ENCODE assay signal across 1 cellular context in the genomic region with DNA sequence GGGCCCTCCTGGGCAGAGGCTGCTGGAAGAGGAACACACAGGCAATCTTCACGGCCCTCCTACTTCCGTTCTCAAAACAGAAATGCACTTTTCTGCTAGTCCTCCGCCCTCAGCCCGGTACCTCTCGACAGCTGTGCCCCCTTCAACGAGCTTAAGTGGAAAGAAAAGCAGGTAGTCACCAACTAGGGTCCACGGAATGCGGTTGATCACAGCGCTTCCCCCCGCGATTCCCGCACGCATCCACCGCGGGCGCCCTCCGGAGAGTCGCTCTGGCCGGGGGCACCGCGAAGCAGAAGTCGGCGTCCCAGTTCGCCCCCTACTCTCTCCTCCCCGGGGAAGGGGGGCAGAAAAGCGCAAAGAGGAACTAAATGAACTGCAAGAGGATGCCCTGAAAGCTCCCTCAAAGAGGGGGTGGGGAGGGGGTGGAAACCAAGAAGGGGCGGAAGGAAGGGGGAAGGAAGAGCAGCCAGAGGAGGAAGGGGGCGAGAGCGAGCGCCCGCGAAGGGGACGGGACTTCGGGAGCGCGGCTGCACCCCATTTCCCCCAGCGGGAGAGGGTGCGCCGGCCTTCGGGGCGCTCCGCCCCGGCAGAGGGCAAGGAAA.
A peak's percentile ranks its signal among the peaks of the same experiment; 100 is the strongest.
TF ChIP-seq lines count a peak whose summit lies in the region.

No MANE protein-coding gene starts in this region.

TF ChIP-seq in K562, 482 proteins besides CTCF, POLR2A, EP300 and RAD21 (continued from another document and continues in another):
- TF ChIP-seq, protein P1, sequence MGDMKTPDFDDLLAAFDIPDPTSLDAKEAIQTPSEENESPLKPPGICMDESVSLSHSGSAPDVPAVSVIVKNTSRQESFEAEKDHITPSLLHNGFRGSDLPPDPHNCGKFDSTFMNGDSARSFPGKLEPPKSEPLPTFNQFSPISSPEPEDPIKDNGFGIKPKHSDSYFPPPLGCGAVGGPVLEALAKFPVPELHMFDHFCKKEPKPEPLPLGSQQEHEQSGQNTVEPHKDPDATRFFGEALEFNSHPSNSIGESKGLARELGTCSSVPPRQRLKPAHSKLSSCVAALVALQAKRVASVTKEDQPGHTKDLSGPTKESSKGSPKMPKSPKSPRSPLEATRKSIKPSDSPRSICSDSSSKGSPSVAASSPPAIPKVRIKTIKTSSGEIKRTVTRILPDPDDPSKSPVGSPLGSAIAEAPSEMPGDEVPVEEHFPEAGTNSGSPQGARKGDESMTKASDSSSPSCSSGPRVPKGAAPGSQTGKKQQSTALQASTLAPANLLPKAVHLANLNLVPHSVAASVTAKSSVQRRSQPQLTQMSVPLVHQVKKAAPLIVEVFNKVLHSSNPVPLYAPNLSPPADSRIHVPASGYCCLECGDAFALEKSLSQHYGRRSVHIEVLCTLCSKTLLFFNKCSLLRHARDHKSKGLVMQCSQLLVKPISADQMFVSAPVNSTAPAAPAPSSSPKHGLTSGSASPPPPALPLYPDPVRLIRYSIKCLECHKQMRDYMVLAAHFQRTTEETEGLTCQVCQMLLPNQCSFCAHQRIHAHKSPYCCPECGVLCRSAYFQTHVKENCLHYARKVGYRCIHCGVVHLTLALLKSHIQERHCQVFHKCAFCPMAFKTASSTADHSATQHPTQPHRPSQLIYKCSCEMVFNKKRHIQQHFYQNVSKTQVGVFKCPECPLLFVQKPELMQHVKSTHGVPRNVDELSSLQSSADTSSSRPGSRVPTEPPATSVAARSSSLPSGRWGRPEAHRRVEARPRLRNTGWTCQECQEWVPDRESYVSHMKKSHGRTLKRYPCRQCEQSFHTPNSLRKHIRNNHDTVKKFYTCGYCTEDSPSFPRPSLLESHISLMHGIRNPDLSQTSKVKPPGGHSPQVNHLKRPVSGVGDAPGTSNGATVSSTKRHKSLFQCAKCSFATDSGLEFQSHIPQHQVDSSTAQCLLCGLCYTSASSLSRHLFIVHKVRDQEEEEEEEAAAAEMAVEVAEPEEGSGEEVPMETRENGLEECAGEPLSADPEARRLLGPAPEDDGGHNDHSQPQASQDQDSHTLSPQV (IDR thresholded peaks at IDR 0.05): no peak
- TF ChIP-seq TEAD1 (CRISPR knock-in tag; IDR thresholded peaks at IDR 0.05) (no peak; a peak in 1 of 4 replicates), ZC3H8 (IDR thresholded peaks at IDR 0.05) (no peak), PML (IDR thresholded peaks at IDR 0.05; ENCODE audit: low read length) (no peak), MECOM (CRISPR knock-in tag; IDR thresholded peaks at IDR 0.05) (no peak), MAFG (tag; conservative IDR thresholded peaks at IDR 0.05) (no peak), ZNF263 (CRISPR knock-in tag; IDR thresholded peaks at IDR 0.05; ENCODE audit: borderline replicate concordance) (no peak; the same call in 1 of the 2 replicates), PHF8 (IDR thresholded peaks at IDR 0.05; ENCODE audit: borderline replicate concordance, low read length) (no peak), POLR3G (IDR thresholded peaks at IDR 0.05; ENCODE audit: extremely low read depth, insufficient read length, insufficient replicate concordance) (no peak), FOXA3 (CRISPR knock-in tag; conservative IDR thresholded peaks at IDR 0.05 in 1 of 2, IDR thresholded peaks at IDR 0.05 in 1 of 2) (no peak), ESRRB (CRISPR knock-in tag; IDR thresholded peaks at IDR 0.05; ENCODE audit: borderline replicate concordance) (no peak), TBL1XR1 (IDR thresholded peaks at IDR 0.05; ENCODE audit: low read length in 2 of 2) (no peak), ZNF24 (IDR thresholded peaks at IDR 0.05) (no peak), ZNF232 (CRISPR knock-in tag; IDR thresholded peaks at IDR 0.05) (no peak), POU5F1 (IDR thresholded peaks at IDR 0.05; ENCODE audit: borderline replicate concordance, low read depth, low read length, partially characterized antibody) (no peak), BCL6 (CRISPR knock-in tag; IDR thresholded peaks at IDR 0.05) (no peak), MCM5 (IDR thresholded peaks at IDR 0.05; ENCODE audit: low read depth) (no peak), TCFL5 (CRISPR knock-in tag; conservative IDR thresholded peaks at IDR 0.05) (no peak), HMG20B (CRISPR knock-in tag; IDR thresholded peaks at IDR 0.05) (no peak), MXI1 (IDR thresholded peaks at IDR 0.05; ENCODE audit: low read depth, low read length) (no peak), ZNF785 (CRISPR knock-in tag; IDR thresholded peaks at IDR 0.05) (no peak), BHLHE40 (IDR thresholded peaks at IDR 0.05; ENCODE audit: low read length) (no peak), TAF1 (IDR thresholded peaks at IDR 0.05; ENCODE audit: control insufficient read depth, extremely low read depth, insufficient read depth, low read length, severe bottlenecking) (peak; percentile 14), GABPB2 (CRISPR knock-in tag; conservative IDR thresholded peaks at IDR 0.05) (no peak), KLF6 (CRISPR knock-in tag; IDR thresholded peaks at IDR 0.05; ENCODE audit: borderline replicate concordance) (no peak), RBM17 (IDR thresholded peaks at IDR 0.05; ENCODE audit: borderline replicate concordance, low read depth, low read length) (no peak), KDM1A (IDR thresholded peaks at IDR 0.05) (no peak), EHMT2 (IDR thresholded peaks at IDR 0.05) (no peak), SMARCE1 (IDR thresholded peaks at IDR 0.05) (peak; percentile 67; the same call in 1 of the 2 replicates), RBBP5 (IDR thresholded peaks at IDR 0.05; ENCODE audit: borderline replicate concordance, insufficient read depth, low read length, poor library complexity, severe bottlenecking) (peak; percentile 12), ZBED1 (IDR thresholded peaks at IDR 0.05) (no peak)
- TF ChIP-seq, protein P2, sequence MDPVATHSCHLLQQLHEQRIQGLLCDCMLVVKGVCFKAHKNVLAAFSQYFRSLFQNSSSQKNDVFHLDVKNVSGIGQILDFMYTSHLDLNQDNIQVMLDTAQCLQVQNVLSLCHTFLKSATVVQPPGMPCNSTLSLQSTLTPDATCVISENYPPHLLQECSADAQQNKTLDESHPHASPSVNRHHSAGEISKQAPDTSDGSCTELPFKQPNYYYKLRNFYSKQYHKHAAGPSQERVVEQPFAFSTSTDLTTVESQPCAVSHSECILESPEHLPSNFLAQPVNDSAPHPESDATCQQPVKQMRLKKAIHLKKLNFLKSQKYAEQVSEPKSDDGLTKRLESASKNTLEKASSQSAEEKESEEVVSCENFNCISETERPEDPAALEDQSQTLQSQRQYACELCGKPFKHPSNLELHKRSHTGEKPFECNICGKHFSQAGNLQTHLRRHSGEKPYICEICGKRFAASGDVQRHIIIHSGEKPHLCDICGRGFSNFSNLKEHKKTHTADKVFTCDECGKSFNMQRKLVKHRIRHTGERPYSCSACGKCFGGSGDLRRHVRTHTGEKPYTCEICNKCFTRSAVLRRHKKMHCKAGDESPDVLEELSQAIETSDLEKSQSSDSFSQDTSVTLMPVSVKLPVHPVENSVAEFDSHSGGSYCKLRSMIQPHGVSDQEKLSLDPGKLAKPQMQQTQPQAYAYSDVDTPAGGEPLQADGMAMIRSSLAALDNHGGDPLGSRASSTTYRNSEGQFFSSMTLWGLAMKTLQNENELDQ (CRISPR knock-in tag; IDR thresholded peaks at IDR 0.05; ENCODE audit: borderline replicate concordance): no peak
- TF ChIP-seq, protein P3, sequence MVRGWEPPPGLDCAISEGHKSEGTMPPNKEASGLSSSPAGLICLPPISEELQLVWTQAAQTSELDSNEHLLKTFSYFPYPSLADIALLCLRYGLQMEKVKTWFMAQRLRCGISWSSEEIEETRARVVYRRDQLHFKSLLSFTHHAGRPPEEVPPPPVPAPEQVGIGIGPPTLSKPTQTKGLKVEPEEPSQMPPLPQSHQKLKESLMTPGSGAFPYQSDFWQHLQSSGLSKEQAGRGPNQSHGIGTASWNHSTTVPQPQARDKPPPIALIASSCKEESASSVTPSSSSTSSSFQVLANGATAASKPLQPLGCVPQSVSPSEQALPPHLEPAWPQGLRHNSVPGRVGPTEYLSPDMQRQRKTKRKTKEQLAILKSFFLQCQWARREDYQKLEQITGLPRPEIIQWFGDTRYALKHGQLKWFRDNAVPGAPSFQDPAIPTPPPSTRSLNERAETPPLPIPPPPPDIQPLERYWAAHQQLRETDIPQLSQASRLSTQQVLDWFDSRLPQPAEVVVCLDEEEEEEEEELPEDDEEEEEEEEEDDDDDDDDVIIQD (CRISPR knock-in tag; IDR thresholded peaks at IDR 0.05): no peak
- TF ChIP-seq, protein P4, sequence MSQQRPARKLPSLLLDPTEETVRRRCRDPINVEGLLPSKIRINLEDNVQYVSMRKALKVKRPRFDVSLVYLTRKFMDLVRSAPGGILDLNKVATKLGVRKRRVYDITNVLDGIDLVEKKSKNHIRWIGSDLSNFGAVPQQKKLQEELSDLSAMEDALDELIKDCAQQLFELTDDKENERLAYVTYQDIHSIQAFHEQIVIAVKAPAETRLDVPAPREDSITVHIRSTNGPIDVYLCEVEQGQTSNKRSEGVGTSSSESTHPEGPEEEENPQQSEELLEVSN (IDR thresholded peaks at IDR 0.05; ENCODE audit: borderline replicate concordance in 1 of 2, extremely low read depth in 1 of 2, insufficient read depth in 1 of 2, insufficient read length in 1 of 2, low read depth in 1 of 2, low read length in 1 of 2, poor library complexity in 1 of 2, severe bottlenecking in 1 of 2): no peak
- TF ChIP-seq, protein P5, sequence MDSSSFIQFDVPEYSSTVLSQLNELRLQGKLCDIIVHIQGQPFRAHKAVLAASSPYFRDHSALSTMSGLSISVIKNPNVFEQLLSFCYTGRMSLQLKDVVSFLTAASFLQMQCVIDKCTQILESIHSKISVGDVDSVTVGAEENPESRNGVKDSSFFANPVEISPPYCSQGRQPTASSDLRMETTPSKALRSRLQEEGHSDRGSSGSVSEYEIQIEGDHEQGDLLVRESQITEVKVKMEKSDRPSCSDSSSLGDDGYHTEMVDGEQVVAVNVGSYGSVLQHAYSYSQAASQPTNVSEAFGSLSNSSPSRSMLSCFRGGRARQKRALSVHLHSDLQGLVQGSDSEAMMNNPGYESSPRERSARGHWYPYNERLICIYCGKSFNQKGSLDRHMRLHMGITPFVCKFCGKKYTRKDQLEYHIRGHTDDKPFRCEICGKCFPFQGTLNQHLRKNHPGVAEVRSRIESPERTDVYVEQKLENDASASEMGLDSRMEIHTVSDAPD (CRISPR knock-in tag; IDR thresholded peaks at IDR 0.05): no peak
- TF ChIP-seq, protein P6, sequence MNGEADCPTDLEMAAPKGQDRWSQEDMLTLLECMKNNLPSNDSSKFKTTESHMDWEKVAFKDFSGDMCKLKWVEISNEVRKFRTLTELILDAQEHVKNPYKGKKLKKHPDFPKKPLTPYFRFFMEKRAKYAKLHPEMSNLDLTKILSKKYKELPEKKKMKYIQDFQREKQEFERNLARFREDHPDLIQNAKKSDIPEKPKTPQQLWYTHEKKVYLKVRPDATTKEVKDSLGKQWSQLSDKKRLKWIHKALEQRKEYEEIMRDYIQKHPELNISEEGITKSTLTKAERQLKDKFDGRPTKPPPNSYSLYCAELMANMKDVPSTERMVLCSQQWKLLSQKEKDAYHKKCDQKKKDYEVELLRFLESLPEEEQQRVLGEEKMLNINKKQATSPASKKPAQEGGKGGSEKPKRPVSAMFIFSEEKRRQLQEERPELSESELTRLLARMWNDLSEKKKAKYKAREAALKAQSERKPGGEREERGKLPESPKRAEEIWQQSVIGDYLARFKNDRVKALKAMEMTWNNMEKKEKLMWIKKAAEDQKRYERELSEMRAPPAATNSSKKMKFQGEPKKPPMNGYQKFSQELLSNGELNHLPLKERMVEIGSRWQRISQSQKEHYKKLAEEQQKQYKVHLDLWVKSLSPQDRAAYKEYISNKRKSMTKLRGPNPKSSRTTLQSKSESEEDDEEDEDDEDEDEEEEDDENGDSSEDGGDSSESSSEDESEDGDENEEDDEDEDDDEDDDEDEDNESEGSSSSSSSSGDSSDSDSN (IDR thresholded peaks at IDR 0.05; ENCODE audit: borderline replicate concordance in 1 of 2, low read depth in 2 of 2, low read length in 2 of 2): peak; percentile 16 to 18; a peak in 2 of 4 replicates
- TF ChIP-seq, protein P7, sequence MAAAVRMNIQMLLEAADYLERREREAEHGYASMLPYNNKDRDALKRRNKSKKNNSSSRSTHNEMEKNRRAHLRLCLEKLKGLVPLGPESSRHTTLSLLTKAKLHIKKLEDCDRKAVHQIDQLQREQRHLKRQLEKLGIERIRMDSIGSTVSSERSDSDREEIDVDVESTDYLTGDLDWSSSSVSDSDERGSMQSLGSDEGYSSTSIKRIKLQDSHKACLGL (CRISPR knock-in tag; IDR thresholded peaks at IDR 0.05; ENCODE audit: borderline replicate concordance, poor library complexity, severe bottlenecking): no peak
- TF ChIP-seq, protein P8, sequence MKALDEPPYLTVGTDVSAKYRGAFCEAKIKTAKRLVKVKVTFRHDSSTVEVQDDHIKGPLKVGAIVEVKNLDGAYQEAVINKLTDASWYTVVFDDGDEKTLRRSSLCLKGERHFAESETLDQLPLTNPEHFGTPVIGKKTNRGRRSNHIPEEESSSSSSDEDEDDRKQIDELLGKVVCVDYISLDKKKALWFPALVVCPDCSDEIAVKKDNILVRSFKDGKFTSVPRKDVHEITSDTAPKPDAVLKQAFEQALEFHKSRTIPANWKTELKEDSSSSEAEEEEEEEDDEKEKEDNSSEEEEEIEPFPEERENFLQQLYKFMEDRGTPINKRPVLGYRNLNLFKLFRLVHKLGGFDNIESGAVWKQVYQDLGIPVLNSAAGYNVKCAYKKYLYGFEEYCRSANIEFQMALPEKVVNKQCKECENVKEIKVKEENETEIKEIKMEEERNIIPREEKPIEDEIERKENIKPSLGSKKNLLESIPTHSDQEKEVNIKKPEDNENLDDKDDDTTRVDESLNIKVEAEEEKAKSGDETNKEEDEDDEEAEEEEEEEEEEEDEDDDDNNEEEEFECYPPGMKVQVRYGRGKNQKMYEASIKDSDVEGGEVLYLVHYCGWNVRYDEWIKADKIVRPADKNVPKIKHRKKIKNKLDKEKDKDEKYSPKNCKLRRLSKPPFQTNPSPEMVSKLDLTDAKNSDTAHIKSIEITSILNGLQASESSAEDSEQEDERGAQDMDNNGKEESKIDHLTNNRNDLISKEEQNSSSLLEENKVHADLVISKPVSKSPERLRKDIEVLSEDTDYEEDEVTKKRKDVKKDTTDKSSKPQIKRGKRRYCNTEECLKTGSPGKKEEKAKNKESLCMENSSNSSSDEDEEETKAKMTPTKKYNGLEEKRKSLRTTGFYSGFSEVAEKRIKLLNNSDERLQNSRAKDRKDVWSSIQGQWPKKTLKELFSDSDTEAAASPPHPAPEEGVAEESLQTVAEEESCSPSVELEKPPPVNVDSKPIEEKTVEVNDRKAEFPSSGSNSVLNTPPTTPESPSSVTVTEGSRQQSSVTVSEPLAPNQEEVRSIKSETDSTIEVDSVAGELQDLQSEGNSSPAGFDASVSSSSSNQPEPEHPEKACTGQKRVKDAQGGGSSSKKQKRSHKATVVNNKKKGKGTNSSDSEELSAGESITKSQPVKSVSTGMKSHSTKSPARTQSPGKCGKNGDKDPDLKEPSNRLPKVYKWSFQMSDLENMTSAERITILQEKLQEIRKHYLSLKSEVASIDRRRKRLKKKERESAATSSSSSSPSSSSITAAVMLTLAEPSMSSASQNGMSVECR (CRISPR knock-in tag; IDR thresholded peaks at IDR 0.05): peak; percentile 9; the same call in 1 of the 2 replicates
